ENCODE assay signal across 10 cellular contexts in the genomic region with DNA sequence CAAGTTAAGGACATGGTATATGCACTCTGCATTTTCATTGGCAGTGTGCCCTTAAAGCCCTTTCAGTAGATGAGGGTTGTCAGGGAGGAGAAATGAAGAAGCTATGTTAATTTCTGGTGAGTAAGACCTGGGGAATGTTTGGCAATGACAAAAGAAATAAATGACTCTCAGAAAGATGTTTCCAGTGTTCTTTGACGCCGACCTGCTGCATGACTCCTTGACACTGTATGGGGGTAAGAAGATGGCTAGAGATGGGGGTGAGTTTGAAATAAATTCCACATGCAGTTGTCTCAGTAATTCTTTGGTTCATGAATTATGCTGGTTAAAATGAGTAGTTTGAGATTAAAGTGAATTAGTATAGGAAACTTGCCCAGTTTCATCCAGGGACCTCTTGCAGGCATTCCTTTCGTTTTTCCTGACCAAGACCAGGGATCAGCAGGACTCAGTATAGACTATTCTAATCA. TPM values are rescaled to one million over a fixed set of nuclear protein-coding genes. Genes with fewer than 3 reads are reported as not detected.
DNase-seq lines count a peak whose midpoint lies in the region; ATAC-seq, FAIRE-seq and TF ChIP-seq lines count a peak whose summit lies in the region.
"Had no signal": no experiment of that assay in that cellular context is flagged by ENCODE, and none has a peak within 500 bp of the region (broad histone marks: within the 10 kb centered on the region; RNA-seq: fewer than 3 reads in every experiment).

No MANE protein-coding gene starts in this region.

- no peak for TF ChIP-seq EP300 in H1 (IDR thresholded peaks at IDR 0.05; ENCODE audit: borderline replicate concordance in 1 of 2, low read depth in 2 of 2, low read length in 2 of 2)

- no peak overlapping the region for H2BK120ac ChIP-seq in H1 (replicated peaks; ENCODE audit: low read depth, low read length)

- H3K4me2 ChIP-seq in H1 (ENCODE audit: insufficient read depth in 1 of 2, low read depth in 2 of 2, low read length in 2 of 2) = no peak overlapping the region

- H4K20me1 ChIP-seq in H1 (replicated peaks in 1 of 2; ENCODE audit: control insufficient read depth in 1 of 2, insufficient read depth in 2 of 2, low read length in 2 of 2) = no peaks in the 10 kb centered on the region

- no peak overlapping the region for H2BK5ac ChIP-seq in H1 (ENCODE audit: low read depth, low read length)

- H3K9ac ChIP-seq in H1 (replicated peaks in 1 of 4; ENCODE audit: extremely low read depth in 1 of 4, low read depth in 3 of 4, low read length in 3 of 4) = no peak overlapping the region

- FAIRE-seq in H1 (lab: Jason Lieb, UNC) = no peak

- 53% methylated on average over 3 of the region's 3 CpGs; no CpG with 5 or more reads in 1 of the 2 experiments for WGBS in H1 (ENCODE audit: extremely low coverage in 1 of 2, insufficient coverage in 1 of 2, insufficient read length in 1 of 2, insufficient replicate concordance in 2 of 2, low coverage in 1 of 2, low lambda C conversion rate in 2 of 2, missing lambda C conversion rate in 1 of 2), 2 experiments

- no peak overlapping the region for H3K23ac ChIP-seq in H1 (ENCODE audit: insufficient read length)

- no peaks in the 10 kb centered on the region for H3K79me1 ChIP-seq in H1 (ENCODE audit: low read depth, low read length)

- POLR2A ChIA-PET in H1 (lab: Charles Lee; ENCODE audit: partially characterized antibody) = interaction anchor here (0.6 to 1.7 kb wide), 6 partner anchors 8 to 266 kb away, joined by 3 to 4 read pairs (median 4); partner anchors contain the start of gene GTF3C2

- H2AK5ac ChIP-seq in H1 (ENCODE audit: low read depth, low read length) = no peak overlapping the region

- H3K4me1 ChIP-seq in H1 (replicated peaks in 1 of 4; ENCODE audit: control insufficient read depth in 3 of 4, insufficient read depth in 4 of 4, low read length in 3 of 4) = peaks cover 0 to 2% (median under 1%) of the 10 kb centered on the region in 4 experiments; a peak in 3 of 7 replicates

- peaks cover 0 to 43% (median 3%) of the 10 kb centered on the region in 4 experiments; a peak in 3 of 8 replicates for H3K36me3 ChIP-seq in H1 (ENCODE audit: control insufficient read depth in 2 of 4, insufficient read depth in 4 of 4, low read length in 3 of 4)

- ATAC-seq in HG02938 (IDR thresholded peaks at IDR 0.05; ENCODE audit: unreplicated experiment) = no peak
- no peak for ATAC-seq in HG03045 (IDR thresholded peaks at IDR 0.05; ENCODE audit: unreplicated experiment)

- H3K27ac ChIP-seq in H1 (ENCODE audit: low read depth, low read length) = no peak overlapping the region; the same call in 1 of the 2 replicates

- TF ChIP-seq RAD21 in H1 (IDR thresholded peaks at IDR 0.05 in 1 of 2, conservative IDR thresholded peaks at IDR 0.05 in 1 of 2; ENCODE audit: low read depth in 2 of 2, low read length in 2 of 2) = no peak

- H3K56ac ChIP-seq in H1 (replicated peaks; ENCODE audit: insufficient read length, low read depth, low read length) = no peak overlapping the region

- H3K18ac ChIP-seq in H1 (ENCODE audit: extremely low read depth, low read length) = no peak overlapping the region

- H2BK12ac ChIP-seq in H1 (ENCODE audit: low read depth, low read length) = no peak overlapping the region

- no peak overlapping the region for H4K5ac ChIP-seq in H1 (ENCODE audit: insufficient read length, low read depth, low read length)

- CTCF ChIA-PET in H1 (lab: Charles Lee; ENCODE audit: partially characterized antibody) = interaction anchor here (1.7 kb wide), 1 partner anchor 60 kb away, joined by 5 read pairs; no protein-coding TSS in a partner anchor

- H3K9me3 ChIP-seq in H1 (ENCODE audit: insufficient read depth in 2 of 2, low read depth in 1 of 2, low read length in 1 of 2) = no peaks in the 10 kb centered on the region

- no peak for TF ChIP-seq CTCF in H1 (IDR thresholded peaks at IDR 0.05; ENCODE audit: control extremely low read depth in 1 of 3, insufficient read depth in 1 of 3, low read depth in 1 of 3, low read length in 3 of 3)
- TF ChIP-seq CTCF in GM10266 (IDR thresholded peaks at IDR 0.05; ENCODE audit: control insufficient read depth, insufficient read depth, low read depth, missing control alignments) = no peak

- no peaks in the 10 kb centered on the region for H3K23me2 ChIP-seq in H1 (ENCODE audit: low read depth, low read length)

- no peak for TF ChIP-seq POLR2A in H1 (IDR thresholded peaks at IDR 0.05; ENCODE audit: control extremely low read depth in 1 of 2, low read depth in 2 of 2, low read length in 2 of 2)

- H3K4ac ChIP-seq in H1 (replicated peaks; ENCODE audit: insufficient read length, low read depth, low read length) = no peak overlapping the region

- no peak overlapping the region for H3K14ac ChIP-seq in H1 (ENCODE audit: insufficient read length)

- H2AFZ ChIP-seq in H1 (ENCODE audit: low read length) = no peak overlapping the region

- no peaks in the 10 kb centered on the region for H3K79me2 ChIP-seq in H1 (ENCODE audit: control insufficient read depth in 1 of 2, insufficient read depth in 2 of 2, low read length in 2 of 2)

- DNase-seq in EH (ENCODE audit: low read depth) = peak; percentile 97
- peak; percentile 17 for DNase-seq in LoVo (ENCODE audit: low spot score)
- no peak for DNase-seq in H1 (ENCODE audit: low read depth in 1 of 2, low spot score in 2 of 2)
- peak; percentile 52 for DNase-seq in non-pigmented ciliary epithelial cell (ENCODE audit: low read depth)
- DNase-seq in GM10266 (ENCODE audit: extremely low spot score) = no peak
- DNase-seq in NCI-H1694 (lab: John Stamatoyannopoulos, UW) = no peak
- DNase-seq: head of caudate nucleus, NCI-H1436 treated with DMSO at 0.1 percent for 48 hours had no signal

- H2BK15ac ChIP-seq in H1 (ENCODE audit: low read length) = no peak overlapping the region

- H4K8ac ChIP-seq in H1 (ENCODE audit: extremely low read depth, insufficient read depth, low read length) = no peak overlapping the region

- no peak overlapping the region; a peak in 1 of 8 replicates for H3K4me3 ChIP-seq in H1 (ENCODE audit: extremely low read depth in 1 of 4, insufficient read depth in 2 of 4, low read depth in 3 of 4, low read length in 4 of 4)

- no peaks in the 10 kb centered on the region for H3K27me3 ChIP-seq in H1 (replicated peaks in 1 of 4; ENCODE audit: control insufficient read depth in 3 of 4, extremely low read depth in 1 of 4, insufficient read depth in 3 of 4, low read length in 3 of 4)

- H2BK20ac ChIP-seq in H1 (ENCODE audit: low read length) = no peak overlapping the region

- H4K91ac ChIP-seq in H1 (replicated peaks; ENCODE audit: insufficient read length, low read length) = no peak overlapping the region

RNA-seq across cellular contexts. Expression of gene CCDC121, which starts 5.9 kb away (rescaled TPM):
- 1.5 and 2.0 TPM in 2 replicates for total RNA-seq in H1 (2021; fragmentation: NEBNext Ultra II Directional; extraction: Animal tissue kit (Norgen Biotek cat#: 25700))
- 0.68 and 0.94 TPM in 2 replicates for polyA plus RNA-seq in H1 (2011; rRNA removed)
- 1.4 TPM for polyA plus RNA-seq in H1 (2011; cell fraction: cytosol; rRNA removed)
- 1.00 TPM for polyA plus RNA-seq in H1 (2011; cell fraction: nucleus; rRNA removed)
- polyA plus RNA-seq in H1 (2012, experiment 1 of 2) = 1.3 to 3.4 TPM (median 1.5 TPM) in 4 replicates
- polyA plus RNA-seq in H1 (2012, experiment 2 of 2) = 0.08 TPM
- polyA plus RNA-seq in H1 (2013, experiment 1 of 2) = 1.4 TPM
- 1.4 TPM for polyA plus RNA-seq in H1 (2013, experiment 2 of 2)
- polyA minus RNA-seq in H1 (2011; rRNA and poly(A)+ RNA removed) = 0.66 and 1.1 TPM in 2 replicates
- polyA minus RNA-seq in H1 (2011; cell fraction: cytosol; rRNA and poly(A)+ RNA removed) = not detected
- 0.90 TPM for polyA minus RNA-seq in H1 (2011; cell fraction: nucleus; rRNA and poly(A)+ RNA removed)

RNA-seq across cellular contexts. Expression of gene GPN1, which starts 5.9 kb away (rescaled TPM):
- 35.3 and 43.5 TPM in 2 replicates for total RNA-seq in H1 (2021; fragmentation: NEBNext Ultra II Directional; extraction: Animal tissue kit (Norgen Biotek cat#: 25700))
- polyA plus RNA-seq in H1 (2011; rRNA removed) = 27.6 and 38.7 TPM in 2 replicates
- polyA plus RNA-seq in H1 (2011; cell fraction: cytosol; rRNA removed) = 47.2 TPM
- polyA plus RNA-seq in H1 (2011; cell fraction: nucleus; rRNA removed) = 24.6 TPM
- 46.6 to 52.5 TPM (median 49.4 TPM) in 4 replicates for polyA plus RNA-seq in H1 (2012, experiment 1 of 2)
- polyA plus RNA-seq in H1 (2012, experiment 2 of 2) = 16.0 TPM
- 29.2 TPM for polyA plus RNA-seq in H1 (2013, experiment 1 of 2)
- 28.7 TPM for polyA plus RNA-seq in H1 (2013, experiment 2 of 2)
- 51.3 and 85.5 TPM in 2 replicates for polyA minus RNA-seq in H1 (2011; rRNA and poly(A)+ RNA removed)
- polyA minus RNA-seq in H1 (2011; cell fraction: cytosol; rRNA and poly(A)+ RNA removed) = 43.5 TPM
- 36.0 TPM for polyA minus RNA-seq in H1 (2011; cell fraction: nucleus; rRNA and poly(A)+ RNA removed)

RNA-seq across cellular contexts. Expression of gene ZNF512, which starts 40.1 kb away (rescaled TPM):
- 37.9 and 39.2 TPM in 2 replicates for total RNA-seq in H1 (2021; fragmentation: NEBNext Ultra II Directional; extraction: Animal tissue kit (Norgen Biotek cat#: 25700))
- polyA plus RNA-seq in H1 (2011; rRNA removed) = 13.1 and 17.6 TPM in 2 replicates
- polyA plus RNA-seq in H1 (2011; cell fraction: cytosol; rRNA removed) = 22.9 TPM
- polyA plus RNA-seq in H1 (2011; cell fraction: nucleus; rRNA removed) = 16.4 TPM
- polyA plus RNA-seq in H1 (2012, experiment 1 of 2) = 23.6 to 25.4 TPM (median 24.4 TPM) in 4 replicates
- 3.3 TPM for polyA plus RNA-seq in H1 (2012, experiment 2 of 2)
- polyA plus RNA-seq in H1 (2013, experiment 1 of 2) = 32.4 TPM
- polyA plus RNA-seq in H1 (2013, experiment 2 of 2) = 33.2 TPM
- polyA minus RNA-seq in H1 (2011; rRNA and poly(A)+ RNA removed) = 32.2 and 47.4 TPM in 2 replicates
- polyA minus RNA-seq in H1 (2011; cell fraction: cytosol; rRNA and poly(A)+ RNA removed) = 8.2 TPM
- polyA minus RNA-seq in H1 (2011; cell fraction: nucleus; rRNA and poly(A)+ RNA removed) = 25.1 TPM

RNA-seq across cellular contexts. Expression of gene SUPT7L, which starts 40.5 kb away (rescaled TPM):
- total RNA-seq in H1 (2021; fragmentation: NEBNext Ultra II Directional; extraction: Animal tissue kit (Norgen Biotek cat#: 25700)) = 21.8 and 22.2 TPM in 2 replicates
- polyA plus RNA-seq in H1 (2011; rRNA removed) = 24.6 and 26.6 TPM in 2 replicates
- polyA plus RNA-seq in H1 (2011; cell fraction: cytosol; rRNA removed) = 33.6 TPM
- polyA plus RNA-seq in H1 (2011; cell fraction: nucleus; rRNA removed) = 46.0 TPM
- polyA plus RNA-seq in H1 (2012, experiment 1 of 2) = 22.3 to 24.8 TPM (median 23.1 TPM) in 4 replicates
- polyA plus RNA-seq in H1 (2012, experiment 2 of 2) = 5.9 TPM
- 19.2 TPM for polyA plus RNA-seq in H1 (2013, experiment 1 of 2)
- 18.0 TPM for polyA plus RNA-seq in H1 (2013, experiment 2 of 2)
- 28.8 and 31.7 TPM in 2 replicates for polyA minus RNA-seq in H1 (2011; rRNA and poly(A)+ RNA removed)
- polyA minus RNA-seq in H1 (2011; cell fraction: cytosol; rRNA and poly(A)+ RNA removed) = 22.2 TPM
- 30.2 TPM for polyA minus RNA-seq in H1 (2011; cell fraction: nucleus; rRNA and poly(A)+ RNA removed)

RNA-seq across cellular contexts. Expression of gene SLC4A1AP, which starts 40.7 kb away (rescaled TPM):
- 18.4 and 18.8 TPM in 2 replicates for total RNA-seq in H1 (2021; fragmentation: NEBNext Ultra II Directional; extraction: Animal tissue kit (Norgen Biotek cat#: 25700))
- polyA plus RNA-seq in H1 (2011; rRNA removed) = 8.1 and 8.3 TPM in 2 replicates
- 12.2 TPM for polyA plus RNA-seq in H1 (2011; cell fraction: cytosol; rRNA removed)
- 10.8 TPM for polyA plus RNA-seq in H1 (2011; cell fraction: nucleus; rRNA removed)
- polyA plus RNA-seq in H1 (2012, experiment 1 of 2) = 14.6 to 19.8 TPM (median 14.7 TPM) in 4 replicates
- polyA plus RNA-seq in H1 (2012, experiment 2 of 2) = 1.2 TPM
- polyA plus RNA-seq in H1 (2013, experiment 1 of 2) = 17.9 TPM
- polyA plus RNA-seq in H1 (2013, experiment 2 of 2) = 16.9 TPM
- polyA minus RNA-seq in H1 (2011; rRNA and poly(A)+ RNA removed) = 5.1 and 7.2 TPM in 2 replicates
- 11.5 TPM for polyA minus RNA-seq in H1 (2011; cell fraction: cytosol; rRNA and poly(A)+ RNA removed)
- 9.9 TPM for polyA minus RNA-seq in H1 (2011; cell fraction: nucleus; rRNA and poly(A)+ RNA removed)

Comparison
In these comparisons a context has a peak if more than half of its experiments do, and no peak if none do; other contexts are left out.
1. DNase-seq: peak in EH (single experiment), LoVo (single experiment) and non-pigmented ciliary epithelial cell (single experiment); none in H1 (0 of 2), GM10266 (single experiment) and NCI-H1694 (single experiment).